10 cellular contexts compared by ENCODE assay signal in genomic region chr3:186967686-186968085, GRCh38. TPM values are rescaled to one million over a fixed set of nuclear protein-coding genes. Genes with fewer than 3 reads are reported as not detected.
DNase-seq lines count a peak whose midpoint lies in the region; ATAC-seq and TF ChIP-seq lines count a peak whose summit lies in the region.
"Had no signal": no experiment of that assay in that cellular context is flagged by ENCODE, and none has a peak within 500 bp of the region (broad histone marks: within the 10 kb centered on the region; RNA-seq: fewer than 3 reads in every experiment).

No MANE protein-coding gene starts in this region.

- no peak for ATAC-seq in GM19455 (IDR thresholded peaks at IDR 0.05; ENCODE audit: unreplicated experiment)

- no peak overlapping the region for H3K4me3 ChIP-seq in dorsolateral prefrontal cortex
- H3K4me3 ChIP-seq: PC-9 had no signal

- H3K27ac ChIP-seq in dorsolateral prefrontal cortex = peak overlapping the region in 45 of 59 donors; percentile 16 to 83 (median 57)
- H3K27ac ChIP-seq: PC-9 had no signal

- H3K4me1 Mint-ChIP-seq in osteocyte (ENCODE audit: unreplicated experiment) = peaks cover 75% of the 10 kb centered on the region

- peaks cover 8% of the 10 kb centered on the region for H3K9me3 Mint-ChIP-seq in osteocyte (ENCODE audit: unreplicated experiment)

- peak overlapping the region; percentile 88 for H3K27ac Mint-ChIP-seq in osteocyte (ENCODE audit: unreplicated experiment)

- intact Hi-C loops in dorsolateral prefrontal cortex (cut with DNase I) = no loop called here

- H3K36me3 Mint-ChIP-seq in osteocyte (ENCODE audit: unreplicated experiment) = peaks cover 34% of the 10 kb centered on the region

- H3K4me3 Mint-ChIP-seq in osteocyte (ENCODE audit: unreplicated experiment) = no peak overlapping the region

- no peaks in the 10 kb centered on the region for H3K27me3 ChIP-seq in dorsolateral prefrontal cortex

- TF ChIP-seq CTCF in dorsolateral prefrontal cortex (IDR thresholded peaks at IDR 0.05 in 54 of 56, conservative IDR thresholded peaks at IDR 0.05 in 2 of 56; ENCODE audit: low read depth in 1 of 56, partially characterized antibody in 56 of 56) (no peak), osteocyte (IDR thresholded peaks at IDR 0.05) (no peak)

- H3K27me3 Mint-ChIP-seq in osteocyte (ENCODE audit: unreplicated experiment) = no peaks in the 10 kb centered on the region

- DNase-seq in ELR (ENCODE audit: low read depth) (peak; percentile 13), SKM-1 (lab: John Stamatoyannopoulos, UW; ENCODE audit: unreplicated experiment) (peak; percentile 58), dorsolateral prefrontal cortex (no peak), osteocyte (ENCODE audit: extremely low spot score, unreplicated experiment) (no peak), OCI-M2 (lab: John Stamatoyannopoulos, UW; ENCODE audit: unreplicated experiment) (no peak), NCI-H2227 (lab: John Stamatoyannopoulos, UW; ENCODE audit: unreplicated experiment) (no peak), NCI-H524 (lab: John Stamatoyannopoulos, UW) (no peak)
- DNase-seq: DND-41, PC-9 had no signal

RNA-seq across cellular contexts. Expression of gene ST6GAL1, which starts 37.4 kb away (rescaled TPM):
- 100 to 1,000 TPM in 1 of 120 experiments, 10 to 100 TPM in 119; 30.8 to 105 (median 56.1) TPM for total RNA-seq in dorsolateral prefrontal cortex
- 63.1 and 68.2 TPM in 2 replicates for total RNA-seq in osteocyte

Comparison
In these comparisons a context has a peak if more than half of its experiments do, and no peak if none do; other contexts are left out.
1. DNase-seq: peak in ELR (single experiment) and SKM-1 (single experiment); none in dorsolateral prefrontal cortex (0 of 10), osteocyte (single experiment), OCI-M2 (single experiment), NCI-H2227 (single experiment) and NCI-H524 (0 of 2).